ENCODE assay signal across 8 cellular contexts in genomic region chr7:12687213-12688171, GRCh38. TPM values are rescaled to one million over a fixed set of nuclear protein-coding genes. Genes with fewer than 3 reads are reported as not detected.
DNase-seq lines count a peak whose midpoint lies in the region; ATAC-seq and TF ChIP-seq lines count a peak whose summit lies in the region.

TSS of gene ARL4A (plus strand) at chr7:12687633. CDS start at chr7:12688255, 622 bp downstream.

- H3K27ac ChIP-seq in coronary artery = peak within 1 kb of the TSS; percentile 71 to 93

- peak within 1 kb of the TSS; percentile 91 for H3K4me3 Mint-ChIP-seq in activated CD4-positive, alpha-beta T cell treated with anti-CD3 and anti-CD28 coated beads, Interleukin-2, amount 10 ng/mL, durations not matched to agents 24 days and 14 days

- peak; percentile 83 for ATAC-seq in HG03439 (IDR thresholded peaks at IDR 0.05; ENCODE audit: unreplicated experiment)

- intact Hi-C loops in activated CD4-positive, alpha-beta T cell treated with anti-CD3 and anti-CD28 coated beads, Interleukin-2, amount 10 ng/mL, durations not matched to agents 24 days and 14 days (cut with micrococcal nuclease) = loop anchor here (1.0 to 10.0 kb wide), 5 partner anchors 35 to 430 kb away; partner anchors contain the start of gene VWDE

- H3K4me3 ChIP-seq in coronary artery = peak within 1 kb of the TSS; percentile 95

- peak; percentile 96 for DNase-seq in AG20443 (ENCODE audit: low spot score)
- peak; percentile 76 for DNase-seq in GM19238 (ENCODE audit: insufficient read length, low spot score)
- peak; percentile 98 for DNase-seq in NCI-H510A treated with DMSO at 0.1 percent for 48 hours (lab: John Stamatoyannopoulos, UW)
- DNase-seq in activated CD4-positive, alpha-beta T cell treated with anti-CD3 and anti-CD28 coated beads, Interleukin-2, amount 10 ng/mL, durations not matched to agents 24 days and 14 days = peak; percentile 97
- DNase-seq in coronary artery (ENCODE audit: low spot score) = peak; percentile 99
- peak; percentile 98 for DNase-seq in kidney tubule cell (ENCODE audit: low spot score)
- peak; percentile 63 to 70 for DNase-seq in stimulated activated CD4-positive, alpha-beta T cell treated with anti-CD3 and anti-CD28 coated beads, Interleukin-1b, Interleukin-23, amount 100 ng/mL, for 1 hour (ENCODE audit: low read depth in 2 of 2)

- H3K4me1 Mint-ChIP-seq in activated CD4-positive, alpha-beta T cell treated with anti-CD3 and anti-CD28 coated beads, Interleukin-2, amount 10 ng/mL, durations not matched to agents 24 days and 14 days = peaks cover 27% of the 10 kb centered on the region

- TF ChIP-seq CTCF in coronary artery (IDR thresholded peaks at IDR 0.05) = no peak

- no peaks in the 10 kb centered on the region for H3K27me3 Mint-ChIP-seq in activated CD4-positive, alpha-beta T cell treated with anti-CD3 and anti-CD28 coated beads, Interleukin-2, amount 10 ng/mL, durations not matched to agents 24 days and 14 days

- H3K9me3 Mint-ChIP-seq in activated CD4-positive, alpha-beta T cell treated with anti-CD3 and anti-CD28 coated beads, Interleukin-2, amount 10 ng/mL, durations not matched to agents 24 days and 14 days = no peaks in the 10 kb centered on the region

- H3K27ac Mint-ChIP-seq in activated CD4-positive, alpha-beta T cell treated with anti-CD3 and anti-CD28 coated beads, Interleukin-2, amount 10 ng/mL, durations not matched to agents 24 days and 14 days = peak within 1 kb of the TSS; percentile 98

- no peaks in the 10 kb centered on the region for H3K36me3 Mint-ChIP-seq in activated CD4-positive, alpha-beta T cell treated with anti-CD3 and anti-CD28 coated beads, Interleukin-2, amount 10 ng/mL, durations not matched to agents 24 days and 14 days (ENCODE audit: low read depth)

RNA-seq across cellular contexts. Expression of gene ARL4A, which starts in this region (rescaled TPM):
- total RNA-seq in activated CD4-positive, alpha-beta T cell treated with anti-CD3 and anti-CD28 coated beads, Interleukin-2, amount 10 ng/mL, durations not matched to agents 24 days and 14 days = 8.9 and 11.0 TPM in 2 replicates

Comparison
In these comparisons a context has a peak if more than half of its experiments do, and no peak if none do; other contexts are left out.
1. Peak in every context shown above with its lines: DNase-seq, ATAC-seq, H3K4me3 ChIP-seq and H3K27ac ChIP-seq.